In the genomic region with DNA sequence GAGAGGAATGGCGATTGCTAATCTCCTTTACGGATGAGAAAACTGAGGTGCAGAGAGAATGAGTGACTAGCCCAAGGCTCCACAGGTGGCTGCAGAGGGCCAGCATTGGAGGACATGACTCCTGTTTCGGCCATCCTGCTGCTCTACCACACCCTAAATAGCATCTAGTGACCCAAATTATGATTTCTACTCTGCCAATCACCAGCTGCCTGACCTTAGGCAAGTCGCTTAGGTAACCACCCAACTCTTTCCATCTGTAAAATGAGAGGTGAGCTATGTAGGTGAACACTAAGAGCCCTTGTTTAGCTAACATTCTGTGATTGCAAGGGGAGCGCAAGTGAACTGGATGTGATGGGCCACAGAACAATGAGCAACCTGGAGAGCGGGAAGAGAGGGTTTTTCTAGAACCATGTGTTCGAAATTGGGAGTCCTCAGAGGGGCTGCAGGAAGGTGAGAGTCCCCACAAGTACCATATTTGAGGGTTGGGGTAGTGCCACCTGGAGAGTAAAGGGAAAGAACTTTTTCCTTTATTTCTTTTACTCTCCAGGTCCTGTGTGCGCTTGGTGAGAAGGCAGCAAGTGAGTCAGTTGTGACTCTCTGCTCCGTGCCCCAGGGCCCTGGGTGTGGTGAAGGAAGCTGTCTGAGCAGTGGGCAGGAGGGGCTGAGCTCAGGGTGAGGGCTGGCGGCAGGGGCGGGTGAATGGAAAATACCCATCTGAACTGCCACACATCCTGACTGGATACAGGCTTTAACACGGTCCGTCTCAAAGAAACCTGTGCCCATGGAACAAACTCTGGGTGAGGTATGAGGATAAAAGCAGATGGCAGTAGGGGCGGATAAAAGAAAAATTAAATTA, we compare ENCODE assay signal across 11 cellular contexts. TPM values are rescaled to one million over a fixed set of nuclear protein-coding genes. Genes with fewer than 3 reads are reported as not detected.
DNase-seq lines count a peak whose midpoint lies in the region; ATAC-seq and TF ChIP-seq lines count a peak whose summit lies in the region.
"Had no signal": no experiment of that assay in that cellular context is flagged by ENCODE, and none has a peak within 500 bp of the region (broad histone marks: within the 10 kb centered on the region; RNA-seq: fewer than 3 reads in every experiment).

No MANE protein-coding gene starts in this region.

- H3K36me3 Mint-ChIP-seq in Calu3 (ENCODE audit: insufficient read depth, unreplicated experiment): peaks cover 26% of the 10 kb centered on the region
- peaks cover 4% of the 10 kb centered on the region for H3K36me3 Mint-ChIP-seq in chondrocyte (ENCODE audit: low read depth)
- H3K36me3 Mint-ChIP-seq in nephron progenitor cell (ENCODE audit: low read depth): peaks cover 39% of the 10 kb centered on the region

- no peak overlapping the region for H3K27ac ChIP-seq in WERI-Rb-1
- H3K27ac ChIP-seq: gastrocnemius medialis, HL-60 had no signal

- ATAC-seq in GM19467 (IDR thresholded peaks at IDR 0.05; ENCODE audit: unreplicated experiment): no peak
- no peak for ATAC-seq in GM21529 (IDR thresholded peaks at IDR 0.05; ENCODE audit: unreplicated experiment)
- ATAC-seq: gastrocnemius medialis had no signal

- H3K4me3 Mint-ChIP-seq in Calu3 (ENCODE audit: low read depth, unreplicated experiment) (peak overlapping the region; percentile 74), chondrocyte (ENCODE audit: unreplicated experiment) (peak overlapping the region; percentile 91), nephron progenitor cell (peak overlapping the region; percentile 92)

- H3K27ac Mint-ChIP-seq in Calu3 (ENCODE audit: unreplicated experiment) (peak overlapping the region; percentile 74), chondrocyte (ENCODE audit: unreplicated experiment) (peak overlapping the region; percentile 98), nephron progenitor cell (no peak overlapping the region)

- H3K27me3 Mint-ChIP-seq in Calu3 (ENCODE audit: unreplicated experiment): peaks cover 50% of the 10 kb centered on the region
- no peaks in the 10 kb centered on the region for H3K27me3 Mint-ChIP-seq in chondrocyte (ENCODE audit: low read depth)
- H3K27me3 Mint-ChIP-seq in nephron progenitor cell (ENCODE audit: low read depth, poor library complexity): no peaks in the 10 kb centered on the region

- no peaks in the 10 kb centered on the region for H3K9me3 ChIP-seq in WERI-Rb-1 (ENCODE audit: severe bottlenecking)
- H3K9me3 ChIP-seq: gastrocnemius medialis had no signal

- H3K4me1 Mint-ChIP-seq in Calu3 (ENCODE audit: low read depth, unreplicated experiment) (peaks cover 12% of the 10 kb centered on the region), chondrocyte (ENCODE audit: low read depth) (peaks cover 55% of the 10 kb centered on the region), nephron progenitor cell (peaks cover 23% of the 10 kb centered on the region)

- H3K9me3 Mint-ChIP-seq in Calu3 (ENCODE audit: low read depth, unreplicated experiment): no peaks in the 10 kb centered on the region
- peaks cover 10% of the 10 kb centered on the region for H3K9me3 Mint-ChIP-seq in chondrocyte (ENCODE audit: low read depth)
- H3K9me3 Mint-ChIP-seq in nephron progenitor cell: peaks cover 19% of the 10 kb centered on the region

- no TSS peak for BruUV-seq in Calu3 (replicated peaks; lab: Mats Ljungman, UMichigan)

- intact Hi-C loops in Calu3 (cut with micrococcal nuclease; ENCODE audit: unreplicated experiment): no loop called here

- no peaks in the 10 kb centered on the region for H3K36me3 ChIP-seq in WERI-Rb-1
- H3K36me3 ChIP-seq: gastrocnemius medialis had no signal

- CTCF ChIA-PET in Calu3 (lab: Charles Lee): interaction anchor here (0.6 kb wide), 1 partner anchor 17 kb away, joined by 3 read pairs; no protein-coding TSS in a partner anchor

- no peaks in the 10 kb centered on the region for H3K27me3 ChIP-seq in WERI-Rb-1 (ENCODE audit: insufficient read depth, low read depth, severe bottlenecking)

- H3K4me3 ChIP-seq in WERI-Rb-1 (ENCODE audit: low read depth, low read length): no peak overlapping the region

- no peak for TF ChIP-seq CTCF in Calu3 (IDR thresholded peaks at IDR 0.05; ENCODE audit: unreplicated experiment)
- TF ChIP-seq CTCF in chondrocyte (IDR thresholded peaks at IDR 0.05): no peak
- TF ChIP-seq CTCF in nephron progenitor cell (IDR thresholded peaks at IDR 0.05): no peak
- TF ChIP-seq CTCF in WERI-Rb-1 (IDR thresholded peaks at IDR 0.05; ENCODE audit: low read depth, low read length): no peak

- DNase-seq in Calu3 (peak; percentile 68), LHCN-M2 (ENCODE audit: low read depth) (peak; percentile 49), chondrocyte (ENCODE audit: low spot score) (peak; percentile 97), nephron progenitor cell (no peak), WERI-Rb-1 (no peak)
- DNase-seq in activated CD4-positive, alpha-beta T cell treated with anti-CD3 and anti-CD28 coated beads for 4 hours: no peak
- DNase-seq: gastrocnemius medialis, GF-D8 had no signal

RNA-seq across cellular contexts. Expression of a gene that starts 2.4 kb away (rescaled TPM):
- 0.07 TPM in 1 of 2 replicates, not detected in the other for total RNA-seq in Calu3 (2022)
- total RNA-seq in LHCN-M2 (2014; rRNA removed): 0.32 and 0.63 TPM in 2 replicates
- 1.7 TPM for polyA plus RNA-seq in LHCN-M2 (2012)
- 11.7 to 17.2 TPM (median 13.4 TPM) in 3 replicates for total RNA-seq in chondrocyte
- total RNA-seq: gastrocnemius medialis had no signal

Comparison
In these comparisons a context has a peak if more than half of its experiments do, and no peak if none do; other contexts are left out.
1. DNase-seq: peak in Calu3 (single experiment), LHCN-M2 (single experiment) and chondrocyte (single experiment); none in nephron progenitor cell (single experiment), WERI-Rb-1 (single experiment) and activated CD4-positive, alpha-beta T cell treated with anti-CD3 and anti-CD28 coated beads for 4 hours (0 of 2).
2. Peak in every context shown above with its lines, with median percentiles within 50 percentile points of each other: H3K4me3 Mint-ChIP-seq.